Comparison of ENCODE assay signal across 9 cellular contexts in genomic region chr1:29706936-29707335, GRCh38.
DNase-seq lines count a peak whose midpoint lies in the region; ATAC-seq and TF ChIP-seq lines count a peak whose summit lies in the region.
"Had no signal": no experiment of that assay in that cellular context is flagged by ENCODE, and none has a peak within 500 bp of the region (broad histone marks: within the 10 kb centered on the region; RNA-seq: fewer than 3 reads in every experiment).

No MANE protein-coding gene starts in this region.

- H3K27me3 Mint-ChIP-seq in stimulated activated memory B cell treated with anti-CD40 and anti-IgM and Interleukin-4, amounts not matched to agents 10 μg/mL and 1 μg/mL and 100 μg/mL, for 72 hours: peaks cover 49% of the 10 kb centered on the region

- in situ Hi-C loops in SK-MEL-5 (cut with HindIII; ENCODE audit: low pct_unique_long_range_greater_than_20kb, low sequenced_read_pairs): no loop called here

- H3K36me3 ChIP-seq in HUES6 (ENCODE audit: control insufficient read depth, insufficient read depth, low read length): no peaks in the 10 kb centered on the region

- no peak overlapping the region for H3K27ac Mint-ChIP-seq in stimulated activated memory B cell treated with anti-CD40 and anti-IgM and Interleukin-4, amounts not matched to agents 10 μg/mL and 1 μg/mL and 100 μg/mL, for 72 hours

- DNase-seq in GM03348 (ENCODE audit: low spot score): peak; percentile 87
- DNase-seq in SK-MEL-5 (ENCODE audit: low read depth, low spot score): peak; percentile 51
- peak; percentile 41 for DNase-seq in fibroblast of the aortic adventitia (ENCODE audit: low read depth)
- peak; percentile 61 for DNase-seq in stimulated activated CD4-positive, alpha-beta T cell treated with anti-CD3 and anti-CD28 coated beads, Interleukin-15, amount 100 ng/mL, for 24 hours
- no peak for DNase-seq in C1 segment of cervical spinal cord (lab: John Stamatoyannopoulos, UW)

- H3K9me3 ChIP-seq in HUES6 (ENCODE audit: control insufficient read depth, insufficient read depth, low read depth, low read length): no peaks in the 10 kb centered on the region
- H3K9me3 ChIP-seq: psoas muscle had no signal

- H3K27me3 ChIP-seq in HUES6 (ENCODE audit: control insufficient read depth, insufficient read depth, low read length): peaks cover 23% of the 10 kb centered on the region

- no peaks in the 10 kb centered on the region for H3K36me3 Mint-ChIP-seq in stimulated activated memory B cell treated with anti-CD40 and anti-IgM and Interleukin-4, amounts not matched to agents 10 μg/mL and 1 μg/mL and 100 μg/mL, for 72 hours

- ATAC-seq in HG03025 (IDR thresholded peaks at IDR 0.05; ENCODE audit: low FRiP score, unreplicated experiment): no peak
- no peak for ATAC-seq in stimulated activated memory B cell treated with anti-CD40 and anti-IgM and Interleukin-4, amounts not matched to agents 10 μg/mL and 1 μg/mL and 100 μg/mL, for 72 hours

- H3K4me1 Mint-ChIP-seq in stimulated activated memory B cell treated with anti-CD40 and anti-IgM and Interleukin-4, amounts not matched to agents 10 μg/mL and 1 μg/mL and 100 μg/mL, for 72 hours: no peaks in the 10 kb centered on the region

- H3K4me3 ChIP-seq in HUES6 (ENCODE audit: low read depth, low read length) (peak overlapping the region; percentile 70), fibroblast of the aortic adventitia (ENCODE audit: low read depth, low read length) (peak overlapping the region; percentile 17)
- H3K4me3 ChIP-seq: psoas muscle had no signal

- no peaks in the 10 kb centered on the region for H3K9me3 Mint-ChIP-seq in stimulated activated memory B cell treated with anti-CD40 and anti-IgM and Interleukin-4, amounts not matched to agents 10 μg/mL and 1 μg/mL and 100 μg/mL, for 72 hours

- H3K4me3 Mint-ChIP-seq in stimulated activated memory B cell treated with anti-CD40 and anti-IgM and Interleukin-4, amounts not matched to agents 10 μg/mL and 1 μg/mL and 100 μg/mL, for 72 hours: no peak overlapping the region

- peaks cover 16% of the 10 kb centered on the region; the same call in 1 of the 2 replicates for H3K4me1 ChIP-seq in HUES6 (ENCODE audit: control insufficient read depth, insufficient read depth, low read length)
- H3K4me1 ChIP-seq: psoas muscle had no signal

- H3K9ac ChIP-seq in HUES6 (ENCODE audit: low read length): no peak overlapping the region

- TF ChIP-seq CTCF in fibroblast of the aortic adventitia (IDR thresholded peaks at IDR 0.05; ENCODE audit: insufficient read depth, low read length): peak; percentile 69

- no peak overlapping the region for H3K27ac ChIP-seq in HUES6 (ENCODE audit: low read depth, low read length)
- H3K27ac ChIP-seq: psoas muscle had no signal

Comparison
In these comparisons a context has a peak if more than half of its experiments do, and no peak if none do; other contexts are left out.
1. DNase-seq: peak in GM03348 (single experiment), SK-MEL-5 (single experiment), fibroblast of the aortic adventitia (single experiment) and stimulated activated CD4-positive, alpha-beta T cell treated with anti-CD3 and anti-CD28 coated beads, Interleukin-15, amount 100 ng/mL, for 24 hours (single experiment); none in C1 segment of cervical spinal cord (0 of 14).